ENCODE assay signal across 16 cellular contexts in genomic region chr13:28817204-28817603, GRCh38. TPM values are rescaled to one million over a fixed set of nuclear protein-coding genes. Genes with fewer than 3 reads are reported as not detected.
DNase-seq lines count a peak whose midpoint lies in the region; TF ChIP-seq lines count a peak whose summit lies in the region.
"Had no signal": no experiment of that assay in that cellular context is flagged by ENCODE, and none has a peak within 500 bp of the region (broad histone marks: within the 10 kb centered on the region; RNA-seq: fewer than 3 reads in every experiment).

No MANE protein-coding gene starts in this region.

- H3K4me3 ChIP-seq in BE2C (ENCODE audit: low read depth, low read length) = no peak overlapping the region
- H3K4me3 ChIP-seq: adrenal gland; BLaER1 treated with 17β-estradiol and CSF1 and Interleukin-3, amounts not matched to agents 10 nM and 100 nM; sigmoid colon had no signal

- H3K36me3 ChIP-seq in BE2C = no peaks in the 10 kb centered on the region
- H3K36me3 ChIP-seq: adrenal gland; BLaER1 treated with 17β-estradiol and CSF1 and Interleukin-3, amounts not matched to agents 10 nM and 100 nM; sigmoid colon had no signal

- TF ChIP-seq CTCF in BE2C (IDR thresholded peaks at IDR 0.05; ENCODE audit: low read depth, low read length) (0 out of 2 replicates have a peak, but pooled peaks have one; percentile 9), GM12873 (IDR thresholded peaks at IDR 0.05; ENCODE audit: insufficient read depth, low read depth, low read length, missing control alignments) (peak; percentile 20), chondrocyte (IDR thresholded peaks at IDR 0.05) (peak; percentile 51), nephron (IDR thresholded peaks at IDR 0.05; ENCODE audit: unreplicated experiment in 3 of 3) (no peak)

- H3K4me1 Mint-ChIP-seq in chondrocyte (ENCODE audit: low read depth) (peaks cover 10% of the 10 kb centered on the region), nephron (peaks cover 5% of the 10 kb centered on the region)

- H3K4me3 Mint-ChIP-seq in chondrocyte (ENCODE audit: unreplicated experiment) (no peak overlapping the region), nephron (peak overlapping the region; percentile 39 to 64 (median 51))

- DNase-seq in BE2C = no peak
- DNase-seq in chondrocyte (ENCODE audit: low spot score) = no peak
- DNase-seq in ACHN = no peak
- no peak for DNase-seq in NOMO-1 treated with dmso at 0.1 percent for 144 hours (lab: John Stamatoyannopoulos, UW; ENCODE audit: unreplicated experiment)
- no peak for DNase-seq in NCI-H2029 treated with DMSO at 0.1 percent for 48 hours (lab: John Stamatoyannopoulos, UW)
- DNase-seq: adrenal gland; central memory CD4-positive, alpha-beta T cell; effector memory CD4-positive, alpha-beta T cell; NCI-H1694; NCI-H446; sigmoid colon; stimulated activated CD4-positive, alpha-beta T cell treated with anti-CD3 and anti-CD28 coated beads, Interleukin-2, amount 100 ng/mL, for 48 hours had no signal

- H3K9me3 Mint-ChIP-seq in chondrocyte (ENCODE audit: low read depth) (no peaks in the 10 kb centered on the region), nephron (peaks cover 7% of the 10 kb centered on the region)

- H3K27me3 ChIP-seq in BE2C = peaks cover 58% of the 10 kb centered on the region

- no peaks in the 10 kb centered on the region for H3K4me1 ChIP-seq in BE2C

- peaks cover 39% of the 10 kb centered on the region for H3K27me3 Mint-ChIP-seq in chondrocyte (ENCODE audit: low read depth)
- peaks cover 53% of the 10 kb centered on the region for H3K27me3 Mint-ChIP-seq in nephron (ENCODE audit: low read depth)

- no peak overlapping the region for H3K27ac Mint-ChIP-seq in chondrocyte (ENCODE audit: unreplicated experiment)
- H3K27ac Mint-ChIP-seq in nephron = no peak overlapping the region

- H3K9me3 ChIP-seq in BE2C = no peaks in the 10 kb centered on the region
- H3K9me3 ChIP-seq: adrenal gland; BLaER1 treated with 17β-estradiol and CSF1 and Interleukin-3, amounts not matched to agents 10 nM and 100 nM had no signal

- H3K36me3 Mint-ChIP-seq in chondrocyte (ENCODE audit: low read depth) (no peaks in the 10 kb centered on the region), nephron (ENCODE audit: low read depth) (no peaks in the 10 kb centered on the region)

- in situ Hi-C loops in ACHN (cut with HindIII; ENCODE audit: low pct_ligation_motif_present, low pct_unique_long_range_greater_than_20kb, low sequenced_read_pairs) = no loop called here

RNA-seq across cellular contexts. Expression of gene MTUS2, which starts 2.9 kb away (rescaled TPM):
- 0.85 TPM for polyA plus RNA-seq in BE2C (2012; ENCODE audit: insufficient read depth, insufficient read length, low read depth)
- 0.82 to 1.2 TPM (median 0.87 TPM) in 3 replicates for total RNA-seq in chondrocyte
- total RNA-seq: T-helper 1 cell treated with Interleukin-12 subunit alpha and Interleukin-12 subunit beta and Interleukin-4 antibody, amounts not matched to agents 30 ng/mL and 1 ng/mL, for 36 hours had no signal

Comparison
In these comparisons a context has a peak if more than half of its experiments do, and no peak if none do; other contexts are left out.
1. CTCF ChIP-seq: peak in BE2C (single experiment), GM12873 (single experiment) and chondrocyte (single experiment); none in nephron (0 of 3).